Comparison of ENCODE assay signal across 1 cellular context in the genomic region with DNA sequence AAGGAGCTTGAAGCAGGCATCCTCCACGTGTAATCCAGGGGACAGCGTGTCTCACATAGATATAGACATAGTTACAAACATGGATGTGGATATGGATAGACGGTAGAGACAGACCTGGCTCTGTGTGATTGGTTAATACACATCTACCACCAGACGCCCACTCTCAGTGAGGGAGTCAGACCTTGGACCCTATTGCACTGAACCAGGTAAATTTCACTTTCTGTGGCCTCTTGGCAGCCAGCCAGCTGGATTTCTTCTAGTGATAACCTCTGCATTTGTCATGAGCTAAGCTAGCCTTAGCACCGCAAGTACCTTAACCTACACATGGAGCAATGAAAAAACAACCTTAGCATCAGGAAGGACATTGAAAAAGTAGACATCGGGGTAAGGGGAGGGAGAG.
TF ChIP-seq lines count a peak whose summit lies in the region.

No MANE protein-coding gene starts in this region.

TF ChIP-seq in HepG2, 621 proteins besides CTCF, POLR2A, EP300 and RAD21 (continued from another document and continues in another):
- peak; percentile 34; the same call in 1 of the 2 replicates for TF ChIP-seq SOX5 (CRISPR knock-in tag; IDR thresholded peaks at IDR 0.05; ENCODE audit: borderline replicate concordance)
- TF ChIP-seq NFIC (IDR thresholded peaks at IDR 0.05; ENCODE audit: low read length), result peak; percentile 79
- TF ChIP-seq ZBTB7B (CRISPR knock-in tag; IDR thresholded peaks at IDR 0.05), result 0 out of 2 replicates have a peak, but pooled peaks have one; percentile 29
- peak; percentile 80 for TF ChIP-seq MED1 (CRISPR knock-in tag; IDR thresholded peaks at IDR 0.05)
- 0 out of 2 replicates have a peak, but pooled peaks have one; percentile 29 for TF ChIP-seq TBX2 (CRISPR knock-in tag; IDR thresholded peaks at IDR 0.05; ENCODE audit: borderline replicate concordance)
- TF ChIP-seq, protein P1, sequence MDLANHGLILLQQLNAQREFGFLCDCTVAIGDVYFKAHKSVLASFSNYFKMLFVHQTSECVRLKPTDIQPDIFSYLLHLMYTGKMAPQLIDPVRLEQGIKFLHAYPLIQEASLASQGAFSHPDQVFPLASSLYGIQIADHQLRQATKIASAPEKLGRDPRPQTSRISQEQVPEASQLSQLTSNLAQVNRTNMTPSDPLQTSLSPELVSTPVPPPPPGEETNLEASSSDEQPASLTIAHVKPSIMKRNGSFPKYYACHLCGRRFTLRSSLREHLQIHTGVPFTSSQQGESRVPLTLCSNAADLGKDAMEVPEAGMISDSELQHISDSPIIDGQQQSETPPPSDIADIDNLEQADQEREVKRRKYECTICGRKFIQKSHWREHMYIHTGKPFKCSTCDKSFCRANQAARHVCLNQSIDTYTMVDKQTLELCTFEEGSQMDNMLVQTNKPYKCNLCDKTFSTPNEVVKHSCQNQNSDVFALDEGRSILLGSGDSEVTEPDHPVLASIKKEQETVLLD (CRISPR knock-in tag; IDR thresholded peaks at IDR 0.05; ENCODE audit: low read depth), result no peak
- TF ChIP-seq HDAC2 (CRISPR knock-in tag; IDR thresholded peaks at IDR 0.05), result peak; percentile 71
- TF ChIP-seq, protein P2, sequence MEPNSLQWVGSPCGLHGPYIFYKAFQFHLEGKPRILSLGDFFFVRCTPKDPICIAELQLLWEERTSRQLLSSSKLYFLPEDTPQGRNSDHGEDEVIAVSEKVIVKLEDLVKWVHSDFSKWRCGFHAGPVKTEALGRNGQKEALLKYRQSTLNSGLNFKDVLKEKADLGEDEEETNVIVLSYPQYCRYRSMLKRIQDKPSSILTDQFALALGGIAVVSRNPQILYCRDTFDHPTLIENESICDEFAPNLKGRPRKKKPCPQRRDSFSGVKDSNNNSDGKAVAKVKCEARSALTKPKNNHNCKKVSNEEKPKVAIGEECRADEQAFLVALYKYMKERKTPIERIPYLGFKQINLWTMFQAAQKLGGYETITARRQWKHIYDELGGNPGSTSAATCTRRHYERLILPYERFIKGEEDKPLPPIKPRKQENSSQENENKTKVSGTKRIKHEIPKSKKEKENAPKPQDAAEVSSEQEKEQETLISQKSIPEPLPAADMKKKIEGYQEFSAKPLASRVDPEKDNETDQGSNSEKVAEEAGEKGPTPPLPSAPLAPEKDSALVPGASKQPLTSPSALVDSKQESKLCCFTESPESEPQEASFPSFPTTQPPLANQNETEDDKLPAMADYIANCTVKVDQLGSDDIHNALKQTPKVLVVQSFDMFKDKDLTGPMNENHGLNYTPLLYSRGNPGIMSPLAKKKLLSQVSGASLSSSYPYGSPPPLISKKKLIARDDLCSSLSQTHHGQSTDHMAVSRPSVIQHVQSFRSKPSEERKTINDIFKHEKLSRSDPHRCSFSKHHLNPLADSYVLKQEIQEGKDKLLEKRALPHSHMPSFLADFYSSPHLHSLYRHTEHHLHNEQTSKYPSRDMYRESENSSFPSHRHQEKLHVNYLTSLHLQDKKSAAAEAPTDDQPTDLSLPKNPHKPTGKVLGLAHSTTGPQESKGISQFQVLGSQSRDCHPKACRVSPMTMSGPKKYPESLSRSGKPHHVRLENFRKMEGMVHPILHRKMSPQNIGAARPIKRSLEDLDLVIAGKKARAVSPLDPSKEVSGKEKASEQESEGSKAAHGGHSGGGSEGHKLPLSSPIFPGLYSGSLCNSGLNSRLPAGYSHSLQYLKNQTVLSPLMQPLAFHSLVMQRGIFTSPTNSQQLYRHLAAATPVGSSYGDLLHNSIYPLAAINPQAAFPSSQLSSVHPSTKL (CRISPR knock-in tag; IDR thresholded peaks at IDR 0.05), result peak; percentile 58; the same call in 1 of the 2 replicates
- TF ChIP-seq NR2F6 (IDR thresholded peaks at IDR 0.05), result peak; percentile 47; the same call in 1 of the 2 replicates
- no peak for TF ChIP-seq NR2F6 (CRISPR knock-in tag; IDR thresholded peaks at IDR 0.05)
- no peak for TF ChIP-seq SOX6 (IDR thresholded peaks at IDR 0.05)
- peak; percentile 59; the same call in 1 of the 2 replicates for TF ChIP-seq SOX6 (CRISPR knock-in tag; IDR thresholded peaks at IDR 0.05)
- TF ChIP-seq, protein P3, sequence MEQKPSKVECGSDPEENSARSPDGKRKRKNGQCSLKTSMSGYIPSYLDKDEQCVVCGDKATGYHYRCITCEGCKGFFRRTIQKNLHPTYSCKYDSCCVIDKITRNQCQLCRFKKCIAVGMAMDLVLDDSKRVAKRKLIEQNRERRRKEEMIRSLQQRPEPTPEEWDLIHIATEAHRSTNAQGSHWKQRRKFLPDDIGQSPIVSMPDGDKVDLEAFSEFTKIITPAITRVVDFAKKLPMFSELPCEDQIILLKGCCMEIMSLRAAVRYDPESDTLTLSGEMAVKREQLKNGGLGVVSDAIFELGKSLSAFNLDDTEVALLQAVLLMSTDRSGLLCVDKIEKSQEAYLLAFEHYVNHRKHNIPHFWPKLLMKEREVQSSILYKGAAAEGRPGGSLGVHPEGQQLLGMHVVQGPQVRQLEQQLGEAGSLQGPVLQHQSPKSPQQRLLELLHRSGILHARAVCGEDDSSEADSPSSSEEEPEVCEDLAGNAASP (CRISPR knock-in tag; IDR thresholded peaks at IDR 0.05; ENCODE audit: borderline replicate concordance), result peak; percentile 21; the same call in 1 of the 2 replicates
- no peak for TF ChIP-seq ZNF317 (CRISPR knock-in tag; IDR thresholded peaks at IDR 0.05)
- peak; percentile 74; the same call in 1 of the 2 replicates for TF ChIP-seq ZMYM4 (CRISPR knock-in tag; IDR thresholded peaks at IDR 0.05)
- TF ChIP-seq SOX13 (IDR thresholded peaks at IDR 0.05), result no peak
- peak in 1 of 2 experiments; percentile 37; a peak in 1 of 4 replicates for TF ChIP-seq SOX13 (CRISPR knock-in tag; conservative IDR thresholded peaks at IDR 0.05 in 1 of 2, IDR thresholded peaks at IDR 0.05 in 1 of 2)
- TF ChIP-seq HNF4G (IDR thresholded peaks at IDR 0.05; ENCODE audit: borderline replicate concordance, low read depth, low read length), result peak; percentile 74; the same call in 1 of the 2 replicates
- peak; percentile 35; the same call in 1 of the 2 replicates for TF ChIP-seq HNF4G (CRISPR knock-in tag; IDR thresholded peaks at IDR 0.05; ENCODE audit: borderline replicate concordance, low read depth)
- TF ChIP-seq ZNF383 (CRISPR knock-in tag; IDR thresholded peaks at IDR 0.05; ENCODE audit: borderline replicate concordance), result no peak
- TF ChIP-seq, protein P4, sequence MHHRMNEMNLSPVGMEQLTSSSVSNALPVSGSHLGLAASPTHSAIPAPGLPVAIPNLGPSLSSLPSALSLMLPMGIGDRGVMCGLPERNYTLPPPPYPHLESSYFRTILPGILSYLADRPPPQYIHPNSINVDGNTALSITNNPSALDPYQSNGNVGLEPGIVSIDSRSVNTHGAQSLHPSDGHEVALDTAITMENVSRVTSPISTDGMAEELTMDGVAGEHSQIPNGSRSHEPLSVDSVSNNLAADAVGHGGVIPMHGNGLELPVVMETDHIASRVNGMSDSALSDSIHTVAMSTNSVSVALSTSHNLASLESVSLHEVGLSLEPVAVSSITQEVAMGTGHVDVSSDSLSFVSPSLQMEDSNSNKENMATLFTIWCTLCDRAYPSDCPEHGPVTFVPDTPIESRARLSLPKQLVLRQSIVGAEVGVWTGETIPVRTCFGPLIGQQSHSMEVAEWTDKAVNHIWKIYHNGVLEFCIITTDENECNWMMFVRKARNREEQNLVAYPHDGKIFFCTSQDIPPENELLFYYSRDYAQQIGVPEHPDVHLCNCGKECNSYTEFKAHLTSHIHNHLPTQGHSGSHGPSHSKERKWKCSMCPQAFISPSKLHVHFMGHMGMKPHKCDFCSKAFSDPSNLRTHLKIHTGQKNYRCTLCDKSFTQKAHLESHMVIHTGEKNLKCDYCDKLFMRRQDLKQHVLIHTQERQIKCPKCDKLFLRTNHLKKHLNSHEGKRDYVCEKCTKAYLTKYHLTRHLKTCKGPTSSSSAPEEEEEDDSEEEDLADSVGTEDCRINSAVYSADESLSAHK (CRISPR knock-in tag; IDR thresholded peaks at IDR 0.05; ENCODE audit: borderline replicate concordance), result no peak
- 0 out of 2 replicates have a peak, but pooled peaks have one; percentile 14 for TF ChIP-seq KDM6A (CRISPR knock-in tag; IDR thresholded peaks at IDR 0.05; ENCODE audit: low read depth)
- no peak for TF ChIP-seq KLF12 (CRISPR knock-in tag; IDR thresholded peaks at IDR 0.05; ENCODE audit: borderline replicate concordance)
- TF ChIP-seq, protein P5, sequence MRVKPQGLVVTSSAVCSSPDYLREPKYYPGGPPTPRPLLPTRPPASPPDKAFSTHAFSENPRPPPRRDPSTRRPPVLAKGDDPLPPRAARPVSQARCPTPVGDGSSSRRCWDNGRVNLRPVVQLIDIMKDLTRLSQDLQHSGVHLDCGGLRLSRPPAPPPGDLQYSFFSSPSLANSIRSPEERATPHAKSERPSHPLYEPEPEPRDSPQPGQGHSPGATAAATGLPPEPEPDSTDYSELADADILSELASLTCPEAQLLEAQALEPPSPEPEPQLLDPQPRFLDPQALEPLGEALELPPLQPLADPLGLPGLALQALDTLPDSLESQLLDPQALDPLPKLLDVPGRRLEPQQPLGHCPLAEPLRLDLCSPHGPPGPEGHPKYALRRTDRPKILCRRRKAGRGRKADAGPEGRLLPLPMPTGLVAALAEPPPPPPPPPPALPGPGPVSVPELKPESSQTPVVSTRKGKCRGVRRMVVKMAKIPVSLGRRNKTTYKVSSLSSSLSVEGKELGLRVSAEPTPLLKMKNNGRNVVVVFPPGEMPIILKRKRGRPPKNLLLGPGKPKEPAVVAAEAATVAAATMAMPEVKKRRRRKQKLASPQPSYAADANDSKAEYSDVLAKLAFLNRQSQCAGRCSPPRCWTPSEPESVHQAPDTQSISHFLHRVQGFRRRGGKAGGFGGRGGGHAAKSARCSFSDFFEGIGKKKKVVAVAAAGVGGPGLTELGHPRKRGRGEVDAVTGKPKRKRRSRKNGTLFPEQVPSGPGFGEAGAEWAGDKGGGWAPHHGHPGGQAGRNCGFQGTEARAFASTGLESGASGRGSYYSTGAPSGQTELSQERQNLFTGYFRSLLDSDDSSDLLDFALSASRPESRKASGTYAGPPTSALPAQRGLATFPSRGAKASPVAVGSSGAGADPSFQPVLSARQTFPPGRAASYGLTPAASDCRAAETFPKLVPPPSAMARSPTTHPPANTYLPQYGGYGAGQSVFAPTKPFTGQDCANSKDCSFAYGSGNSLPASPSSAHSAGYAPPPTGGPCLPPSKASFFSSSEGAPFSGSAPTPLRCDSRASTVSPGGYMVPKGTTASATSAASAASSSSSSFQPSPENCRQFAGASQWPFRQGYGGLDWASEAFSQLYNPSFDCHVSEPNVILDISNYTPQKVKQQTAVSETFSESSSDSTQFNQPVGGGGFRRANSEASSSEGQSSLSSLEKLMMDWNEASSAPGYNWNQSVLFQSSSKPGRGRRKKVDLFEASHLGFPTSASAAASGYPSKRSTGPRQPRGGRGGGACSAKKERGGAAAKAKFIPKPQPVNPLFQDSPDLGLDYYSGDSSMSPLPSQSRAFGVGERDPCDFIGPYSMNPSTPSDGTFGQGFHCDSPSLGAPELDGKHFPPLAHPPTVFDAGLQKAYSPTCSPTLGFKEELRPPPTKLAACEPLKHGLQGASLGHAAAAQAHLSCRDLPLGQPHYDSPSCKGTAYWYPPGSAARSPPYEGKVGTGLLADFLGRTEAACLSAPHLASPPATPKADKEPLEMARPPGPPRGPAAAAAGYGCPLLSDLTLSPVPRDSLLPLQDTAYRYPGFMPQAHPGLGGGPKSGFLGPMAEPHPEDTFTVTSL (CRISPR knock-in tag; IDR thresholded peaks at IDR 0.05; ENCODE audit: borderline replicate concordance), result peak; percentile 58; the same call in 1 of the 2 replicates
- TF ChIP-seq FOSL2 (CRISPR knock-in tag; IDR thresholded peaks at IDR 0.05), result peak; percentile 19; the same call in 1 of the 2 replicates
- TF ChIP-seq, protein P6, sequence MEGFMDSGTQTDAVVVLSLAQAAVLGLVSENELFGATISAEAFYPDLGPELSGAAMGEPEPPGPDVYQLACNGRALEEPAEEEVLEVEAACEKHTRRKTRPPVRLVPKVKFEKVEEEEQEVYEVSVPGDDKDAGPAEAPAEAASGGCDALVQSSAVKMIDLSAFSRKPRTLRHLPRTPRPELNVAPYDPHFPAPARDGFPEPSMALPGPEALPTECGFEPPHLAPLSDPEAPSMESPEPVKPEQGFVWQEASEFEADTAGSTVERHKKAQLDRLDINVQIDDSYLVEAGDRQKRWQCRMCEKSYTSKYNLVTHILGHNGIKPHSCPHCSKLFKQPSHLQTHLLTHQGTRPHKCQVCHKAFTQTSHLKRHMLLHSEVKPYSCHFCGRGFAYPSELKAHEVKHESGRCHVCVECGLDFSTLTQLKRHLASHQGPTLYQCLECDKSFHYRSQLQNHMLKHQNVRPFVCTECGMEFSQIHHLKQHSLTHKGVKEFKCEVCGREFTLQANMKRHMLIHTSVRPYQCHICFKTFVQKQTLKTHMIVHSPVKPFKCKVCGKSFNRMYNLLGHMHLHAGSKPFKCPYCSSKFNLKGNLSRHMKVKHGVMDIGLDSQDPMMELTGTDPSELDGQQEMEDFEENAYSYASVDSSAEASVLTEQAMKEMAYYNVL (CRISPR knock-in tag; IDR thresholded peaks at IDR 0.05; ENCODE audit: borderline replicate concordance), result peak; percentile 37; the same call in 1 of the 2 replicates
- TF ChIP-seq, protein P7, sequence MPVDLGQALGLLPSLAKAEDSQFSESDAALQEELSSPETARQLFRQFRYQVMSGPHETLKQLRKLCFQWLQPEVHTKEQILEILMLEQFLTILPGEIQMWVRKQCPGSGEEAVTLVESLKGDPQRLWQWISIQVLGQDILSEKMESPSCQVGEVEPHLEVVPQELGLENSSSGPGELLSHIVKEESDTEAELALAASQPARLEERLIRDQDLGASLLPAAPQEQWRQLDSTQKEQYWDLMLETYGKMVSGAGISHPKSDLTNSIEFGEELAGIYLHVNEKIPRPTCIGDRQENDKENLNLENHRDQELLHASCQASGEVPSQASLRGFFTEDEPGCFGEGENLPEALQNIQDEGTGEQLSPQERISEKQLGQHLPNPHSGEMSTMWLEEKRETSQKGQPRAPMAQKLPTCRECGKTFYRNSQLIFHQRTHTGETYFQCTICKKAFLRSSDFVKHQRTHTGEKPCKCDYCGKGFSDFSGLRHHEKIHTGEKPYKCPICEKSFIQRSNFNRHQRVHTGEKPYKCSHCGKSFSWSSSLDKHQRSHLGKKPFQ (CRISPR knock-in tag; IDR thresholded peaks at IDR 0.05; ENCODE audit: insufficient replicate concordance), result no peak
- no peak for TF ChIP-seq NFYB (CRISPR knock-in tag; IDR thresholded peaks at IDR 0.05)
- peak; percentile 52; the same call in 1 of the 2 replicates for TF ChIP-seq POGZ (CRISPR knock-in tag; IDR thresholded peaks at IDR 0.05)
- peak; percentile 49; the same call in 1 of the 2 replicates for TF ChIP-seq PHF21A (CRISPR knock-in tag; IDR thresholded peaks at IDR 0.05)
- TF ChIP-seq SAP130 (CRISPR knock-in tag; IDR thresholded peaks at IDR 0.05; ENCODE audit: low read depth), result peak; percentile 20; the same call in 1 of the 2 replicates
- 0 out of 4 replicates have a peak, but pooled peaks of 1 of the 2 experiments have one; percentile 38 for TF ChIP-seq KLF16 (CRISPR knock-in tag; IDR thresholded peaks at IDR 0.05)
- peak; percentile 49; the same call in 1 of the 2 replicates for TF ChIP-seq ZNF331 (CRISPR knock-in tag; IDR thresholded peaks at IDR 0.05)
- TF ChIP-seq, protein P8, sequence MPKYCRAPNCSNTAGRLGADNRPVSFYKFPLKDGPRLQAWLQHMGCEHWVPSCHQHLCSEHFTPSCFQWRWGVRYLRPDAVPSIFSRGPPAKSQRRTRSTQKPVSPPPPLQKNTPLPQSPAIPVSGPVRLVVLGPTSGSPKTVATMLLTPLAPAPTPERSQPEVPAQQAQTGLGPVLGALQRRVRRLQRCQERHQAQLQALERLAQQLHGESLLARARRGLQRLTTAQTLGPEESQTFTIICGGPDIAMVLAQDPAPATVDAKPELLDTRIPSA (CRISPR knock-in tag; IDR thresholded peaks at IDR 0.05; ENCODE audit: borderline replicate concordance), result no peak
- peak; percentile 57 for TF ChIP-seq GATAD2A (CRISPR knock-in tag; IDR thresholded peaks at IDR 0.05)
- TF ChIP-seq CEBPB (IDR thresholded peaks at IDR 0.05; ENCODE audit: borderline replicate concordance, low read depth, low read length), result peak; percentile 53; the same call in 1 of the 2 replicates
- TF ChIP-seq KAT8 (CRISPR knock-in tag; IDR thresholded peaks at IDR 0.05), result no peak
